In genomic region chr9:131029574-131029952, GRCh38 we compare ENCODE assay signal across 33 cellular contexts. TPM values are rescaled to one million over a fixed set of nuclear protein-coding genes. Genes with fewer than 3 reads are reported as not detected.
DNase-seq lines count a peak whose midpoint lies in the region; TF ChIP-seq lines count a peak whose summit lies in the region.
"Had no signal": no experiment of that assay in that cellular context is flagged by ENCODE, and none has a peak within 500 bp of the region (broad histone marks: within the 10 kb centered on the region; RNA-seq: fewer than 3 reads in every experiment).

No MANE protein-coding gene starts in this region.

- H2AK5ac ChIP-seq in neuronal stem cell (ENCODE audit: low read depth, low read length), result no peak overlapping the region

- H3K27ac ChIP-seq in BLaER1, result no peak overlapping the region
- no peak overlapping the region for H3K27ac ChIP-seq in neuronal stem cell (replicated peaks; ENCODE audit: low read length)
- H3K27ac ChIP-seq in osteoblast (ENCODE audit: low read depth, low read length), result no peak overlapping the region
- H3K27ac ChIP-seq: 22Rv1; A549; BLaER1 treated with 17β-estradiol and CSF1 and Interleukin-3, amounts not matched to agents 10 nM and 100 nM; C4-2B had no signal

- H4K8ac ChIP-seq in neuronal stem cell (ENCODE audit: low read depth, low read length), result no peak overlapping the region

- H4K91ac ChIP-seq in neuronal stem cell (ENCODE audit: low read depth, low read length, poor library complexity), result no peak overlapping the region

- peaks cover 18% of the 10 kb centered on the region; the same call in 1 of the 2 replicates for H3K27me3 ChIP-seq in BLaER1
- peaks cover 0 to 72% (median 0%) of the 10 kb centered on the region in 3 experiments for H3K27me3 ChIP-seq in neuronal stem cell (ENCODE audit: control insufficient read depth in 3 of 3, insufficient read depth in 3 of 3, low read depth in 1 of 3, low read length in 3 of 3)
- H3K27me3 ChIP-seq in osteoblast (ENCODE audit: insufficient read depth, low read length), result no peaks in the 10 kb centered on the region
- H3K27me3 ChIP-seq: BE2C had no signal

- POLR2A ChIA-PET in activated CD4-positive, alpha-beta memory T cell treated with anti-CD3 and anti-CD28 coated beads, Interleukin-2, amount 10 ng/mL, durations not matched to agents 7 days and 5 days (lab: Charles Lee), result no interaction called here

- CTCF ChIA-PET in activated CD4-positive, alpha-beta memory T cell treated with anti-CD3 and anti-CD28 coated beads, Interleukin-2, amount 10 ng/mL, durations not matched to agents 7 days and 5 days (lab: Charles Lee), result no interaction called here

- no peak overlapping the region for H3K14ac ChIP-seq in neuronal stem cell (ENCODE audit: low read length)

- H3K23ac ChIP-seq in neuronal stem cell (ENCODE audit: low read depth, low read length, poor library complexity), result peak overlapping the region; percentile 60

- H3K9me3 Mint-ChIP-seq in activated CD4-positive, alpha-beta memory T cell treated with anti-CD3 and anti-CD28 coated beads, Interleukin-2, amount 10 ng/mL, durations not matched to agents 7 days and 5 days, result no peaks in the 10 kb centered on the region
- H3K9me3 Mint-ChIP-seq: CD14-positive monocyte; CD4-positive, alpha-beta T cell; CD4-positive, CD25-positive, alpha-beta regulatory T cell; CD8-positive, alpha-beta memory T cell; CD8-positive, alpha-beta T cell had no signal

- H3K36me3 ChIP-seq in BLaER1, result no peaks in the 10 kb centered on the region
- no peaks in the 10 kb centered on the region for H3K36me3 ChIP-seq in neuronal stem cell (replicated peaks in 1 of 2; ENCODE audit: control insufficient read depth in 2 of 2, insufficient read depth in 2 of 2, low read length in 2 of 2)
- H3K36me3 ChIP-seq in osteoblast (ENCODE audit: insufficient read depth, low read length), result no peaks in the 10 kb centered on the region
- H3K36me3 ChIP-seq: BE2C; BLaER1 treated with 17β-estradiol and CSF1 and Interleukin-3, amounts not matched to agents 10 nM and 100 nM had no signal

- H3K27ac Mint-ChIP-seq in activated CD4-positive, alpha-beta memory T cell treated with anti-CD3 and anti-CD28 coated beads, Interleukin-2, amount 10 ng/mL, durations not matched to agents 7 days and 5 days, result no peak overlapping the region
- H3K27ac Mint-ChIP-seq: B cell; CD14-positive monocyte; CD4-positive, alpha-beta T cell; CD4-positive, CD25-positive, alpha-beta regulatory T cell; CD8-positive, alpha-beta T cell had no signal

- H2BK12ac ChIP-seq in neuronal stem cell (ENCODE audit: low read length), result no peak overlapping the region

- no peak overlapping the region for H2BK15ac ChIP-seq in neuronal stem cell (ENCODE audit: low read length)

- H3K4me1 Mint-ChIP-seq in activated CD4-positive, alpha-beta memory T cell treated with anti-CD3 and anti-CD28 coated beads, Interleukin-2, amount 10 ng/mL, durations not matched to agents 7 days and 5 days, result no peaks in the 10 kb centered on the region
- H3K4me1 Mint-ChIP-seq: B cell; CD14-positive monocyte; CD4-positive, alpha-beta memory T cell; CD4-positive, CD25-positive, alpha-beta regulatory T cell; CD8-positive, alpha-beta memory T cell had no signal

- H3K4me1 ChIP-seq in BLaER1 (peaks cover 31% of the 10 kb centered on the region; the same call in 1 of the 2 replicates), neuronal stem cell (ENCODE audit: control insufficient read depth in 2 of 2, insufficient read depth in 1 of 2, low read depth in 1 of 2, low read length in 2 of 2) (no peaks in the 10 kb centered on the region), osteoblast (ENCODE audit: insufficient read depth, low read length) (no peaks in the 10 kb centered on the region)
- H3K4me1 ChIP-seq: BE2C, Caco-2 had no signal

- no peak overlapping the region for H3K18ac ChIP-seq in neuronal stem cell (ENCODE audit: low read length)

- no peaks in the 10 kb centered on the region for H3K79me2 ChIP-seq in osteoblast (ENCODE audit: insufficient read depth, low read length)

- H4K20me1 ChIP-seq in BLaER1 (no peaks in the 10 kb centered on the region; the same call in 1 of the 2 replicates), osteoblast (ENCODE audit: insufficient read depth, low read length) (no peaks in the 10 kb centered on the region)

- H3K4me2 ChIP-seq in BLaER1 (peak overlapping the region; percentile 27), neuronal stem cell (ENCODE audit: insufficient read depth, low read length, poor library complexity, severe bottlenecking) (no peak overlapping the region), osteoblast (ENCODE audit: insufficient read depth, low read length) (no peak overlapping the region)
- H3K4me2 ChIP-seq: A549 had no signal

- no peak overlapping the region for H2BK5ac ChIP-seq in neuronal stem cell (ENCODE audit: low read length)

- WGBS in neuronal stem cell (ENCODE audit: extremely low coverage in 2 of 2, insufficient read length in 2 of 2, insufficient replicate concordance in 1 of 2), 2 donors, result no CpG with 5 or more reads among the region's 3 CpGs

- H3K4me3 ChIP-seq in BLaER1 (no peak overlapping the region), neuronal stem cell (ENCODE audit: low read length in 2 of 2) (no peak overlapping the region), osteoblast (ENCODE audit: insufficient read depth, low read length) (no peak overlapping the region)
- H3K4me3 ChIP-seq: A549; BLaER1 treated with 17β-estradiol and CSF1 and Interleukin-3, amounts not matched to agents 10 nM and 100 nM had no signal

- no peak overlapping the region for H2AFZ ChIP-seq in neuronal stem cell (ENCODE audit: low read length)
- no peak overlapping the region for H2AFZ ChIP-seq in osteoblast (ENCODE audit: low read length)

- H3K9me3 ChIP-seq in BLaER1, result no peaks in the 10 kb centered on the region
- H3K9me3 ChIP-seq in neuronal stem cell (replicated peaks in 1 of 2; ENCODE audit: control insufficient read depth in 2 of 2, insufficient read depth in 1 of 2, low read depth in 1 of 2, low read length in 2 of 2), result no peaks in the 10 kb centered on the region
- no peaks in the 10 kb centered on the region for H3K9me3 ChIP-seq in osteoblast (ENCODE audit: low read depth, low read length)
- H3K9me3 ChIP-seq: A549; BE2C; BLaER1 treated with 17β-estradiol and CSF1 and Interleukin-3, amounts not matched to agents 10 nM and 100 nM; Caco-2 had no signal

- H3K9ac ChIP-seq in BLaER1 (no peak overlapping the region), neuronal stem cell (ENCODE audit: low read depth, low read length, poor library complexity) (peak overlapping the region; percentile 30)
- H3K9ac ChIP-seq: BLaER1 treated with 17β-estradiol and CSF1 and Interleukin-3, amounts not matched to agents 10 nM and 100 nM had no signal

- H3K4me3 Mint-ChIP-seq in activated CD4-positive, alpha-beta memory T cell treated with anti-CD3 and anti-CD28 coated beads, Interleukin-2, amount 10 ng/mL, durations not matched to agents 7 days and 5 days, result no peak overlapping the region
- H3K4me3 Mint-ChIP-seq: B cell; CD14-positive monocyte; CD4-positive, alpha-beta memory T cell; CD4-positive, alpha-beta T cell; CD4-positive, CD25-positive, alpha-beta regulatory T cell; CD8-positive, alpha-beta memory T cell; CD8-positive, alpha-beta T cell had no signal

- no peaks in the 10 kb centered on the region for H3K36me3 Mint-ChIP-seq in activated CD4-positive, alpha-beta memory T cell treated with anti-CD3 and anti-CD28 coated beads, Interleukin-2, amount 10 ng/mL, durations not matched to agents 7 days and 5 days (ENCODE audit: low read depth)
- H3K36me3 Mint-ChIP-seq: CD14-positive monocyte; CD4-positive, alpha-beta memory T cell; CD4-positive, CD25-positive, alpha-beta regulatory T cell; CD8-positive, alpha-beta memory T cell; CD8-positive, alpha-beta T cell had no signal

- H3K4ac ChIP-seq in neuronal stem cell (ENCODE audit: low read length), result no peak overlapping the region

- H2BK120ac ChIP-seq in neuronal stem cell (ENCODE audit: low read depth, low read length), result peak overlapping the region; percentile 58

- no peak for DNase-seq in neuronal stem cell (ENCODE audit: low spot score)
- peak; percentile 69 for DNase-seq in osteoblast (ENCODE audit: insufficient read length, low spot score, missing footprints)
- no peak for DNase-seq in GM03348 (ENCODE audit: low spot score)
- no peak for DNase-seq in stimulated activated CD4-positive, alpha-beta T cell treated with anti-CD3 and anti-CD28 coated beads, Interleukin-12 subunit alpha, Interleukin-12 subunit beta, amount 100 ng/mL, for 4 hours
- DNase-seq in activated CD4-positive, alpha-beta memory T cell treated with anti-CD3 and anti-CD28 coated beads, Interleukin-2, amount 10 ng/mL, durations not matched to agents 7 days and 5 days, result no peak
- DNase-seq: 8988T; ACHN; AML-193; BE2C; C1 segment of cervical spinal cord; Caco-2; Calu3; CD4-positive, alpha-beta memory T cell; CD4-positive, alpha-beta T cell; CD4-positive, CD25-positive, alpha-beta regulatory T cell; CD8-positive, alpha-beta memory T cell; CD8-positive, alpha-beta T cell; COR-L47; DMS 273 treated with DMSO at 0.1 percent for 48 hours; DMS153; DMS53; DMS79; DMS79 treated with DMSO at 0.1 percent for 48 hours; DND-41; EL had no signal

- no peak for TF ChIP-seq CTCF in osteoblast (IDR thresholded peaks at IDR 0.05; ENCODE audit: extremely low read depth, low read depth, low read length)

- no peaks in the 10 kb centered on the region for H3K27me3 Mint-ChIP-seq in activated CD4-positive, alpha-beta memory T cell treated with anti-CD3 and anti-CD28 coated beads, Interleukin-2, amount 10 ng/mL, durations not matched to agents 7 days and 5 days

- peaks cover 3% of the 10 kb centered on the region for H3K79me1 ChIP-seq in neuronal stem cell (ENCODE audit: low read depth, low read length)

RNA-seq across cellular contexts. Expression of gene LAMC3, which starts 20.6 kb away (rescaled TPM):
- 0.03 TPM for polyA plus RNA-seq in neuronal stem cell (2013, experiment 1 of 2)
- polyA plus RNA-seq in neuronal stem cell (2013, experiment 2 of 2), result 0.07 TPM
- under 0.01 TPM in 1 of 2 replicates, not detected in the other for total RNA-seq in osteoblast
- total RNA-seq in activated CD4-positive, alpha-beta memory T cell treated with anti-CD3 and anti-CD28 coated beads, Interleukin-2, amount 10 ng/mL, durations not matched to agents 7 days and 5 days, result not detected
- total RNA-seq: Calu3 had no signal
- polyA plus RNA-seq: AG04450; CD14-positive monocyte; CD4-positive, alpha-beta memory T cell; CD8-positive, alpha-beta memory T cell had no signal
